Comparison of ENCODE assay signal across 18 cellular contexts in genomic region chr5:168477060-168477459, GRCh38. TPM values are rescaled to one million over a fixed set of nuclear protein-coding genes. Genes with fewer than 3 reads are reported as not detected.
DNase-seq lines count a peak whose midpoint lies in the region; ATAC-seq and TF ChIP-seq lines count a peak whose summit lies in the region.
"Had no signal": no experiment of that assay in that cellular context is flagged by ENCODE, and none has a peak within 500 bp of the region (broad histone marks: within the 10 kb centered on the region; RNA-seq: fewer than 3 reads in every experiment).

No MANE protein-coding gene starts in this region.

- no peak overlapping the region for H3K4me3 ChIP-seq in fibroblast of lung (replicated peaks in 1 of 4; ENCODE audit: control extremely low read depth in 1 of 4, insufficient read depth in 1 of 4, low read depth in 3 of 4, low read length in 4 of 4)
- H3K4me3 ChIP-seq: BLaER1 treated with 17β-estradiol and CSF1 and Interleukin-3, amounts not matched to agents 10 nM and 100 nM; gastroesophageal sphincter; psoas muscle had no signal

- H3K27me3 ChIP-seq in fibroblast of lung (ENCODE audit: control insufficient read depth, insufficient read depth, low read length): no peaks in the 10 kb centered on the region
- H3K27me3 ChIP-seq: BLaER1 treated with 17β-estradiol and CSF1 and Interleukin-3, amounts not matched to agents 10 nM and 100 nM; gastroesophageal sphincter had no signal

- intact Hi-C loops in left ventricle myocardium superior (cut with micrococcal nuclease): no loop called here

- H3K79me2 ChIP-seq in fibroblast of lung (ENCODE audit: control insufficient read depth, insufficient read depth, low read length): no peaks in the 10 kb centered on the region

- ATAC-seq in left ventricle myocardium superior: no peak
- ATAC-seq: activated CD8-positive, alpha-beta T cell treated with anti-CD3 and anti-CD28 coated beads for 36 hours; gastroesophageal sphincter; psoas muscle had no signal

- H2AFZ ChIP-seq in fibroblast of lung (ENCODE audit: low read length): peak overlapping the region; percentile 20

- H3K36me3 ChIP-seq in fibroblast of lung (ENCODE audit: control insufficient read depth, insufficient read depth, low read length): no peaks in the 10 kb centered on the region
- H3K36me3 ChIP-seq: BLaER1 treated with 17β-estradiol and CSF1 and Interleukin-3, amounts not matched to agents 10 nM and 100 nM; gastroesophageal sphincter had no signal

- no peak for TF ChIP-seq CTCF in fibroblast of lung (conservative IDR thresholded peaks at IDR 0.05 in 1 of 2, IDR thresholded peaks at IDR 0.05 in 1 of 2; ENCODE audit: low read depth in 1 of 2, low read length in 2 of 2)

- H3K9me3 ChIP-seq in fibroblast of lung (ENCODE audit: control insufficient read depth, insufficient read depth, low read depth, low read length): no peaks in the 10 kb centered on the region
- H3K9me3 ChIP-seq: BLaER1 treated with 17β-estradiol and CSF1 and Interleukin-3, amounts not matched to agents 10 nM and 100 nM; gastroesophageal sphincter; psoas muscle had no signal

- H3K4me2 ChIP-seq in fibroblast of lung (ENCODE audit: extremely low read depth, insufficient read depth, low read length): no peak overlapping the region
- H3K4me2 ChIP-seq: BLaER1 treated with 17β-estradiol and CSF1 and Interleukin-3, amounts not matched to agents 10 nM and 100 nM had no signal

- peaks cover 2% of the 10 kb centered on the region for H3K4me1 ChIP-seq in fibroblast of lung (ENCODE audit: control insufficient read depth, extremely low read depth, insufficient read depth, low read length)
- H3K4me1 ChIP-seq: BLaER1 treated with 17β-estradiol and CSF1 and Interleukin-3, amounts not matched to agents 10 nM and 100 nM; gastroesophageal sphincter; psoas muscle had no signal

- DNase-seq in ELF-1 (ENCODE audit: low read depth, low spot score) (peak; percentile 84), SW480 (ENCODE audit: low spot score) (peak; percentile 71), fibroblast of lung (ENCODE audit: low read depth in 2 of 2) (peak; percentile 52 to 90), renal cortical epithelial cell (ENCODE audit: low read depth) (peak; percentile 24), SHP77 treated with DMSO at 0.1 percent for 48 hours (lab: John Stamatoyannopoulos, UW) (no peak), GDM1 (lab: John Stamatoyannopoulos, UW) (no peak), epidermal melanocyte (ENCODE audit: insufficient read length, low spot score) (no peak), left ventricle myocardium superior (no peak)
- DNase-seq: activated CD8-positive, alpha-beta T cell treated with anti-CD3 and anti-CD28 coated beads for 36 hours; effector CD8-positive, alpha-beta T cell; kidney glomerular epithelial cell; NCI-H2081 treated with DMSO at 0.1 percent for 48 hours; psoas muscle; stimulated activated CD4-positive, alpha-beta T cell treated with anti-CD3 and anti-CD28 coated beads, Interleukin-1b, Interleukin-23, amount 100 ng/mL, for 48 hours; T1000; trophoblast cell had no signal

- H3K9ac ChIP-seq in fibroblast of lung (ENCODE audit: insufficient read depth, low read length): no peak overlapping the region
- H3K9ac ChIP-seq: BLaER1 treated with 17β-estradiol and CSF1 and Interleukin-3, amounts not matched to agents 10 nM and 100 nM had no signal

- H4K20me1 ChIP-seq in fibroblast of lung (ENCODE audit: control insufficient read depth, extremely low read depth, insufficient read depth, low read length): no peaks in the 10 kb centered on the region
- H4K20me1 ChIP-seq: BLaER1 treated with 17β-estradiol and CSF1 and Interleukin-3, amounts not matched to agents 10 nM and 100 nM had no signal

- H3K27ac ChIP-seq in fibroblast of lung (ENCODE audit: insufficient read depth, low read length): no peak overlapping the region
- H3K27ac ChIP-seq: BLaER1 treated with 17β-estradiol and CSF1 and Interleukin-3, amounts not matched to agents 10 nM and 100 nM; gastroesophageal sphincter; psoas muscle had no signal

RNA-seq across cellular contexts. Expression of gene RARS1, which starts 9.2 kb away (rescaled TPM):
- total RNA-seq in fibroblast of lung (111 and 144 TPM in 2 replicates), renal cortical epithelial cell (153 and 373 TPM in 2 replicates), left ventricle myocardium superior (42.3 TPM)
- polyA plus RNA-seq in fibroblast of lung: 135 and 137 TPM in 2 replicates
- polyA plus RNA-seq in fibroblast of lung (2012): 103 and 106 TPM in 2 replicates
- polyA minus RNA-seq in fibroblast of lung (ENCODE audit: low replicate concordance): 4.0 and 7.7 TPM in 2 replicates

RNA-seq across cellular contexts. Expression of gene FBLL1, which starts 52.0 kb away (rescaled TPM):
- total RNA-seq in fibroblast of lung (0.66 and 3.9 TPM in 2 replicates), renal cortical epithelial cell (0.30 and 0.35 TPM in 2 replicates), left ventricle myocardium superior (not detected)
- polyA plus RNA-seq in fibroblast of lung: 0.03 and 0.16 TPM in 2 replicates
- 0.44 TPM in 1 of 2 replicates, not detected in the other for polyA plus RNA-seq in fibroblast of lung (2012)
- not detected in 2 replicates for polyA minus RNA-seq in fibroblast of lung (ENCODE audit: low replicate concordance)

Comparison
In these comparisons a context has a peak if more than half of its experiments do, and no peak if none do; other contexts are left out.
1. DNase-seq: peak in ELF-1 (single experiment), SW480 (single experiment), fibroblast of lung (2 of 2) and renal cortical epithelial cell (single experiment); none in SHP77 treated with DMSO at 0.1 percent for 48 hours (single experiment), GDM1 (single experiment), epidermal melanocyte (single experiment) and left ventricle myocardium superior (single experiment).